In the genomic region with DNA sequence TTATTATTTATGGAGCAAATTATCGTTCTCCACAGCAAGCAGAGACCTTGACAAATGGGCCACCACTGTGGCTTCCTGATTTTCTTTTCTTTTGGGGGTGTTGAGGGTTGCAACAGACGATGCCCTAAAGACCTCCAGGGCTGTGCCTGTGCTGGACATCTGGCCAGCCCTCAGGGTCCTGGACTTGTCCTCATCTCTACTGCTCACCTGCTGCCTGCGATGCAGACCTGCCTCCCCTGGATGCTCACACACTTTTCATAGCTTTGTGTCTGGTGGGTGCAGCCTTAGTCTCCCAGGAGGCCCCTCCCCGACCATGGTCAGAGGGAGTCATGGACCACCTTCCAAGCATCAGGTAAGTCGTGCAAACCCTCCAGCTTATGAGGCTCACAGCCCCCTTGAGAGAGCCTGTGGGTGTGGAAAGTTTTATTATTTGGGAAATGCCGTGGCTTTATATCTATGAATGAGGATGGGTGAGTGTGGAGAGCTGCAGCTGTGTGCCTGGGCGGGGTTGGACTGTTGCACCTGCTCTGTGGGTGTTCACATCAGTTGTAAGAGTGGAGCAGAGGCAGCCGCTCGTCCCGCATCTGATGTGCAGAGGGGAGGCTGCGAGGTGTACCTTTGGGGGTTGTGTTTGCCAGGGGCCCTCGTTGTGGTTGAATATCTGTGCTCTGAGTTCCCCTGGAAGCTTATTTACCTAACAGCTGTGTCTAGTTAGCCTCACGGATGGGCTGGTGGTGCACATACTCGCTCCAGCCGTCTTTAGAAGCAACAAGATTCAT, we compare ENCODE assay signal across 19 cellular contexts.
"Had no signal": no experiment of that assay in that cellular context is flagged by ENCODE, and none has a peak within 500 bp of the region (broad histone marks: within the 10 kb centered on the region; RNA-seq: fewer than 3 reads in every experiment).

No MANE protein-coding gene starts in this region.

- H3K27me3 ChIP-seq: adrenal gland had no signal

- H3K36me3 ChIP-seq: adrenal gland, esophagus squamous epithelium, heart right ventricle, tibial artery had no signal

- H3K9me3 Mint-ChIP-seq: activated CD4-positive, alpha-beta T cell treated with anti-CD3 and anti-CD28 coated beads, Interleukin-2, amount 10 ng/mL, durations not matched to agents 7 days and 5 days; activated naive CD4-positive, alpha-beta T cell treated with anti-CD3 and anti-CD28 coated beads, Interleukin-2, amount 50 U/mL, for 24 hours; dendritic cell treated with granulocyte-macrophage colony-stimulating factor and Interleukin-4, amounts not matched to agents 40 ng/mL and 50 ng/mL, for 4 days; natural killer cell had no signal

- H3K27ac Mint-ChIP-seq: activated CD4-positive, alpha-beta T cell treated with anti-CD3 and anti-CD28 coated beads, Interleukin-2, amount 10 ng/mL, durations not matched to agents 7 days and 5 days; activated CD8-positive, alpha-beta T cell treated with anti-CD3 and anti-CD28 coated beads, Interleukin-2, amount 10 ng/mL, durations not matched to agents 7 days and 5 days; activated naive CD4-positive, alpha-beta T cell treated with anti-CD3 and anti-CD28 coated beads, Interleukin-2, amount 50 U/mL, for 24 hours; dendritic cell treated with granulocyte-macrophage colony-stimulating factor and Interleukin-4, amounts not matched to agents 40 ng/mL and 50 ng/mL, for 4 days; natural killer cell had no signal

- H3K4me3 Mint-ChIP-seq: activated CD4-positive, alpha-beta T cell treated with anti-CD3 and anti-CD28 coated beads, Interleukin-2, amount 10 ng/mL, durations not matched to agents 7 days and 5 days; activated CD8-positive, alpha-beta T cell treated with anti-CD3 and anti-CD28 coated beads, Interleukin-2, amount 10 ng/mL, durations not matched to agents 7 days and 5 days; activated naive CD4-positive, alpha-beta T cell treated with anti-CD3 and anti-CD28 coated beads, Interleukin-2, amount 50 U/mL, for 24 hours; dendritic cell treated with granulocyte-macrophage colony-stimulating factor and Interleukin-4, amounts not matched to agents 40 ng/mL and 50 ng/mL, for 4 days; natural killer cell had no signal

- H3K4me1 ChIP-seq: adrenal gland had no signal

- H3K4me3 ChIP-seq: adrenal gland had no signal

- DNase-seq: activated CD4-positive, alpha-beta T cell treated with anti-CD3 and anti-CD28 coated beads, Interleukin-2, amount 10 ng/mL, durations not matched to agents 7 days and 5 days; activated CD8-positive, alpha-beta memory T cell treated with anti-CD3 and anti-CD28 coated beads, Interleukin-2, amount 50 U/mL, for 48 hours; activated CD8-positive, alpha-beta T cell treated with anti-CD3 and anti-CD28 coated beads, Interleukin-2, amount 10 ng/mL, durations not matched to agents 7 days and 5 days; activated effector memory CD4-positive, alpha-beta T cell treated with anti-CD3 and anti-CD28 coated beads, Interleukin-2, amount 50 U/mL, for 16 hours; activated T-cell treated with anti-CD3 and anti-CD28 coated beads, Interleukin-2, amount 50 U/mL, for 48 hours; adrenal gland; effector CD8-positive, alpha-beta T cell; esophagus squamous epithelium; heart right ventricle; kidney glomerular epithelial cell; natural killer cell; posterior cingulate gyrus; stimulated activated CD4-positive, alpha-beta T cell treated with anti-CD3 and anti-CD28 coated beads, Interleukin-12 subunit alpha, Interleukin-12 subunit beta, amount 100 ng/mL, for 4 hours; stimulated activated CD4-positive, alpha-beta T cell treated with anti-CD3 and anti-CD28 coated beads, Interleukin-1b, Interleukin-23, amount 100 ng/mL, for 48 hours; stimulated activated CD8-positive, alpha-beta memory T cell treated with anti-CD3 and anti-CD28 coated beads, Interleukin-4, amount 100 ng/mL, for 48 hours; stimulated activated naive CD4-positive, alpha-beta T cell had no signal

- ATAC-seq: activated CD8-positive, alpha-beta T cell treated with anti-CD3 and anti-CD28 coated beads, Interleukin-2, amount 10 ng/mL, durations not matched to agents 7 days and 5 days; natural killer cell had no signal

- H3K27ac ChIP-seq: adrenal gland, tibial artery had no signal

- H3K9me3 ChIP-seq: adrenal gland, esophagus squamous epithelium, heart right ventricle, tibial artery had no signal

- H3K4me1 Mint-ChIP-seq: activated CD4-positive, alpha-beta T cell treated with anti-CD3 and anti-CD28 coated beads, Interleukin-2, amount 10 ng/mL, durations not matched to agents 7 days and 5 days; activated naive CD4-positive, alpha-beta T cell treated with anti-CD3 and anti-CD28 coated beads, Interleukin-2, amount 50 U/mL, for 24 hours; natural killer cell had no signal

- H3K36me3 Mint-ChIP-seq: activated naive CD4-positive, alpha-beta T cell treated with anti-CD3 and anti-CD28 coated beads, Interleukin-2, amount 50 U/mL, for 24 hours; natural killer cell had no signal

- H3K27me3 Mint-ChIP-seq: activated CD4-positive, alpha-beta T cell treated with anti-CD3 and anti-CD28 coated beads, Interleukin-2, amount 10 ng/mL, durations not matched to agents 7 days and 5 days had no signal
